ENCODE assay signal across 9 cellular contexts in the genomic region with DNA sequence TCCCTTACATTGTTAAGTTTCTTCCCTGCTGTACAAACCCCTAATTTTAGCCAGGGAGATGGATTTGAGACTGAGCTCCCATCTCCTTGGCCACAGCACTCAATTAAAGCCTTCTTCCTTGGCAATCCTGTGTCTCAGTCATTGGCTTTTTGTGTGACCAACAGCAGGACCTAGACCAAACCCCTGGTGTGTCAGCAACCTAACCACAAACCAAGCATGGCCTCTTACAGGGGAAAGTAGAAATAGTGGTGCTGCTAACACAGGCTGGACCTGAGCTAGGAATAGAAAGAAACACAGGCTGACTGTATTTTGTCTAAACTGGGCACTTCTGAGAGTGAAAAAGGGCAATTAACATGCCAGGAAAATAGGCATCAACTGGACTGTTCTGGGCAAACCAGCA. TPM values are rescaled to one million over a fixed set of nuclear protein-coding genes. Genes with fewer than 3 reads are reported as not detected.
A peak's percentile ranks its signal among the peaks of the same experiment; 100 is the strongest.
DNase-seq lines count a peak whose midpoint lies in the region; ATAC-seq and TF ChIP-seq lines count a peak whose summit lies in the region.
"Had no signal": no experiment of that assay in that cellular context is flagged by ENCODE, and none has a peak within 500 bp of the region (broad histone marks: within the 10 kb centered on the region; RNA-seq: fewer than 3 reads in every experiment).

No MANE protein-coding gene starts in this region.

- H3K4me1 ChIP-seq in HUES64 (ENCODE audit: insufficient read depth, low read length) (peaks cover 13% of the 10 kb centered on the region; the same call in 1 of the 2 replicates), smooth muscle cell (ENCODE audit: low read depth) (peaks cover 12% of the 10 kb centered on the region)

- H3K9ac ChIP-seq in HUES64 (ENCODE audit: low read depth, low read length) (peak overlapping the region; percentile 20; the same call in 1 of the 2 replicates), smooth muscle cell (ENCODE audit: low read depth) (no peak overlapping the region)

- H3F3A ChIP-seq in smooth muscle cell (ENCODE audit: low read depth), result no peaks in the 10 kb centered on the region

- no peaks in the 10 kb centered on the region for H3K9me3 Mint-ChIP-seq in activated naive CD8-positive, alpha-beta T cell treated with anti-CD3 and anti-CD28 coated beads, Interleukin-2, amount 50 U/mL, for 24 hours

- H2AFZ ChIP-seq in smooth muscle cell (ENCODE audit: low read depth), result no peak overlapping the region

- peaks cover 5% of the 10 kb centered on the region for H4K20me1 ChIP-seq in smooth muscle cell (ENCODE audit: low read depth)

- no peak for DNase-seq in activated naive CD8-positive, alpha-beta T cell treated with anti-CD3 and anti-CD28 coated beads, Interleukin-2, amount 50 U/mL, for 24 hours
- no peak for DNase-seq in smooth muscle cell (lab: John Stamatoyannopoulos, UW; ENCODE audit: unreplicated experiment)
- no peak for DNase-seq in erythroblast (lab: John Stamatoyannopoulos, UW)
- DNase-seq in SHP77 (lab: John Stamatoyannopoulos, UW), result no peak
- DNase-seq in NCI-H1092 (lab: John Stamatoyannopoulos, UW), result no peak
- DNase-seq: activated naive CD4-positive, alpha-beta T cell treated with Interleukin-2 at 50 U/mL for 16 hours had no signal

- H3K4me3 ChIP-seq in HUES64 (ENCODE audit: low read length) (no peak overlapping the region), smooth muscle cell (no peak overlapping the region)
- H3K4me3 ChIP-seq: heart right ventricle had no signal

- H3K36me3 Mint-ChIP-seq in activated naive CD8-positive, alpha-beta T cell treated with anti-CD3 and anti-CD28 coated beads, Interleukin-2, amount 50 U/mL, for 24 hours (ENCODE audit: low read depth), result peaks cover under 1% of the 10 kb centered on the region

- no peak for TF ChIP-seq CTCF in smooth muscle cell (IDR thresholded peaks at IDR 0.05; ENCODE audit: borderline replicate concordance, insufficient read depth, poor library complexity, severe bottlenecking)

- peak overlapping the region; percentile 16 for H3K4me2 ChIP-seq in smooth muscle cell

- no peaks in the 10 kb centered on the region for H3K36me3 ChIP-seq in HUES64 (ENCODE audit: insufficient read depth, low read length)
- no peaks in the 10 kb centered on the region for H3K36me3 ChIP-seq in smooth muscle cell (ENCODE audit: low read depth)
- H3K36me3 ChIP-seq: heart right ventricle had no signal

- no peak for TF ChIP-seq POLR2A in erythroblast (IDR thresholded peaks at IDR 0.05; ENCODE audit: low read length)

- H3K27me3 ChIP-seq in HUES64 (ENCODE audit: insufficient read depth, low read length) (no peaks in the 10 kb centered on the region), smooth muscle cell (ENCODE audit: low read depth) (no peaks in the 10 kb centered on the region)
- H3K27me3 ChIP-seq: heart right ventricle had no signal

- H3K9me3 ChIP-seq in HUES64 (ENCODE audit: insufficient read depth, low read depth, low read length), result 0 out of 2 replicates have a peak, but pooled peaks cover 2% of the 10 kb centered on the region
- H3K9me3 ChIP-seq in smooth muscle cell (replicated peaks; ENCODE audit: low read depth), result peaks cover 1% of the 10 kb centered on the region

- H3K79me2 ChIP-seq in smooth muscle cell (ENCODE audit: low read depth), result no peaks in the 10 kb centered on the region

- H3K27ac ChIP-seq in HUES64 (ENCODE audit: low read depth, low read length), result no peak overlapping the region
- no peak overlapping the region for H3K27ac ChIP-seq in smooth muscle cell (ENCODE audit: low read depth)

- no peak overlapping the region for H3K4me3 Mint-ChIP-seq in activated naive CD8-positive, alpha-beta T cell treated with anti-CD3 and anti-CD28 coated beads, Interleukin-2, amount 50 U/mL, for 24 hours

- H3K4me1 Mint-ChIP-seq in activated naive CD8-positive, alpha-beta T cell treated with anti-CD3 and anti-CD28 coated beads, Interleukin-2, amount 50 U/mL, for 24 hours, result peaks cover 20% of the 10 kb centered on the region

- ATAC-seq in GM18909 (IDR thresholded peaks at IDR 0.05; ENCODE audit: poor library complexity, unreplicated experiment), result peak; percentile 62
- ATAC-seq in activated naive CD8-positive, alpha-beta T cell treated with anti-CD3 and anti-CD28 coated beads, Interleukin-2, amount 50 U/mL, for 24 hours, result peak; percentile 66

- no peak overlapping the region for H3K27ac Mint-ChIP-seq in activated naive CD8-positive, alpha-beta T cell treated with anti-CD3 and anti-CD28 coated beads, Interleukin-2, amount 50 U/mL, for 24 hours

- H3K27me3 Mint-ChIP-seq in activated naive CD8-positive, alpha-beta T cell treated with anti-CD3 and anti-CD28 coated beads, Interleukin-2, amount 50 U/mL, for 24 hours, result peaks cover 12% of the 10 kb centered on the region

RNA-seq across cellular contexts. Expression of a gene that starts 37.9 kb away (rescaled TPM):
- polyA plus RNA-seq in HUES64 (2013, experiment 1 of 2), result 12.9 TPM
- 13.6 TPM for polyA plus RNA-seq in HUES64 (2013, experiment 2 of 2)
- 6.2 and 33.7 TPM in 2 replicates for total RNA-seq in smooth muscle cell
- polyA plus RNA-seq in smooth muscle cell, result 7.8 and 11.9 TPM in 2 replicates
